ENCODE assay signal across 8 cellular contexts in genomic region chr2:180006781-180007579, GRCh38. TPM values are rescaled to one million over a fixed set of nuclear protein-coding genes. Genes with fewer than 3 reads are reported as not detected.
DNase-seq lines count a peak whose midpoint lies in the region; TF ChIP-seq lines count a peak whose summit lies in the region.

Gene CWC22 (minus strand): TSS chr2:180007297. CDS start chr2:179993341, 13,956 bp downstream.

- CTCF ChIA-PET in activated CD8-positive, alpha-beta memory T cell treated with anti-CD3 and anti-CD28 coated beads for 36 hours (lab: Charles Lee) = interaction anchor here (1.0 kb wide), 1 partner anchor 10 kb away, joined by 3 read pairs; no protein-coding TSS in a partner anchor

- peak within 1 kb of the TSS; percentile 98 for H3K27ac ChIP-seq in effector memory CD4-positive, alpha-beta T cell (ENCODE audit: insufficient read depth, low read length, poor library complexity, severe bottlenecking)

- no peak for TF ChIP-seq CTCF in GM20000 (IDR thresholded peaks at IDR 0.05; ENCODE audit: extremely low read depth, missing control alignments)

- POLR2A ChIA-PET in activated CD8-positive, alpha-beta memory T cell treated with anti-CD3 and anti-CD28 coated beads for 36 hours (lab: Charles Lee) = no interaction called here

- peak; percentile 62 for DNase-seq in CMK (ENCODE audit: low read depth)
- peak; percentile 65 for DNase-seq in GM20000 (ENCODE audit: low spot score)
- DNase-seq in HT-29 (ENCODE audit: low spot score) = peak; percentile 94
- peak; percentile 90 to 94 for DNase-seq in NOMO-1 (lab: John Stamatoyannopoulos, UW; ENCODE audit: unreplicated experiment in 2 of 2)
- peak; percentile 68 to 83 (median 76) for DNase-seq in effector memory CD4-positive, alpha-beta T cell
- DNase-seq in lung microvascular endothelial cell (ENCODE audit: low read depth in 2 of 2) = peak; percentile 93 to 96
- peak; percentile 71 to 75 (median 71) for DNase-seq in stimulated activated CD4-positive, alpha-beta T cell treated with anti-CD3 and anti-CD28 coated beads, TNF-alpha, amount 100 ng/mL, for 48 hours (ENCODE audit: low read depth in 3 of 3)

- no peaks in the 10 kb centered on the region for H3K36me3 ChIP-seq in effector memory CD4-positive, alpha-beta T cell (ENCODE audit: control insufficient read depth, insufficient read depth, low read length)

- peak within 1 kb of the TSS; percentile 93 for H3K4me3 ChIP-seq in effector memory CD4-positive, alpha-beta T cell (ENCODE audit: insufficient read depth, low read depth, low read length, poor library complexity, severe bottlenecking)

- H3K9me3 ChIP-seq in effector memory CD4-positive, alpha-beta T cell (ENCODE audit: control insufficient read depth, low read length) = no peaks in the 10 kb centered on the region

- peaks cover 9% of the 10 kb centered on the region for H3K4me1 ChIP-seq in effector memory CD4-positive, alpha-beta T cell (ENCODE audit: control insufficient read depth, insufficient read depth, low read length, poor library complexity, severe bottlenecking)

- H3K27me3 ChIP-seq in effector memory CD4-positive, alpha-beta T cell (replicated peaks; ENCODE audit: control insufficient read depth, insufficient read depth, low read length, poor library complexity, severe bottlenecking) = no peaks in the 10 kb centered on the region

RNA-seq across cellular contexts. Expression of gene CWC22, which starts in this region (rescaled TPM):
- total RNA-seq in HT-29 (2014; rRNA removed; shearing (Covaris generic)) = 6.6 and 7.2 TPM in 2 replicates
- 10 to 100 TPM; 28.8 to 29.2 TPM for total RNA-seq in activated CD8-positive, alpha-beta memory T cell treated with anti-CD3 and anti-CD28 coated beads for 36 hours
- total RNA-seq in lung microvascular endothelial cell = 8.1 and 12.5 TPM in 2 replicates

Comparison
In these comparisons a context has a peak if more than half of its experiments do, and no peak if none do; other contexts are left out.
1. Peak in every context shown above with its lines: DNase-seq, H3K4me3 ChIP-seq and H3K27ac ChIP-seq.